ENCODE assay signal across 38 cellular contexts in the genomic region with DNA sequence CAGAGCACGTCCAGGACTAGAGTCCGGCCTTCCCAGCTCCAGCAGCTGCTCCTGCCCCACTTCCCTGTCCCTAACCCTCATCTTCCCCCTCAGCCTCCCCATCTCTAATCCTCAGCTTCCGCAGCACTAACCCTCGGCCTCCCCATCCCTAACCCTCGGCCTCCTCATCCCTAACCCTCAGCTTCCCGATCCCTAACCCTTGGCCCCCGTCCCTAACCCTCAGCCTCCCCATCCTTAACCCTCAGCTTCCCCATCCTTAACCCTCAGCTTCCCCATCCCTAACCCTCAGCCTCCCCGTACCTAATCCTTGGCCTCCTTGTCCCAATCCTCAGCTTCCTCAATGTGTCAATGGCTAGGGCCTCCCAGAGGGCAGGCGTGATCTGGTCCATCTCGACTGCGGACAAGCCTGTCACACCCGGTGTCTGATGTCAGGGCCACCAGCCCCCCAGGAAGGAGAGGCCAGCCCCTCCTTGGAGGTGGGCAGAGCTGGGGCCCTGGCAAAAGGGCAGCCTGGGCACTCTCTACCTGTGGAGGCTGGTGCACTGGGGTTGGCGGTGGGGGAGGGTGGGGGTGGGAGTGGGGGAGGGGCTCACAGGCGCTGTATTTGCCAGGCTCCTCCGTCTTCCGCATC. TPM values are rescaled to one million over a fixed set of nuclear protein-coding genes. Genes with fewer than 3 reads are reported as not detected.
"Had no signal": no experiment of that assay in that cellular context is flagged by ENCODE, and none has a peak within 500 bp of the region (broad histone marks: within the 10 kb centered on the region; RNA-seq: fewer than 3 reads in every experiment).

No MANE protein-coding gene starts in this region.

- H3K4me3 Mint-ChIP-seq: activated naive CD8-positive, alpha-beta T cell; effector memory CD8-positive, alpha-beta T cell; memory B cell; natural killer cell; neural progenitor cell; stimulated activated memory B cell treated with anti-CD40 and anti-IgM and Interleukin-4, amounts not matched to agents 10 μg/mL and 1 μg/mL and 100 μg/mL, for 72 hours; T-helper 17 cell had no signal

- H3K36me3 Mint-ChIP-seq: activated naive CD8-positive, alpha-beta T cell; natural killer cell; neural progenitor cell; stimulated activated memory B cell treated with anti-CD40 and anti-IgM and Interleukin-4, amounts not matched to agents 10 μg/mL and 1 μg/mL and 100 μg/mL, for 72 hours had no signal

- H3K4me1 ChIP-seq: adrenal gland, body of pancreas, neural progenitor cell, right lobe of liver had no signal

- DNase-seq: activated CD4-positive, alpha-beta T cell treated with anti-CD3 and anti-CD28 coated beads for 48 hours; activated CD4-positive, alpha-beta T cell treated with anti-CD3 and anti-CD28 coated beads, Interleukin-2, amount 50 U/mL, for 48 hours; activated effector memory CD4-positive, alpha-beta T cell treated with Interleukin-2 at 50 U/mL for 16 hours; activated naive CD4-positive, alpha-beta T cell treated with Interleukin-2 at 50 U/mL for 16 hours; cortex of kidney; effector memory CD8-positive, alpha-beta T cell; foreskin fibroblast; head of caudate nucleus; hippocampal formation; kidney; left colon; natural killer cell; right lobe of liver; small intestine; stimulated activated CD4-positive, alpha-beta T cell treated with anti-CD3 and anti-CD28 coated beads, Interleukin-1b, Interleukin-23, amount 100 ng/mL, for 48 hours; stimulated activated CD4-positive, alpha-beta T cell treated with anti-CD3 and anti-CD28 coated beads, Interleukin-4, amount 100 ng/mL, for 4 hours; stimulated activated CD8-positive, alpha-beta memory T cell treated with anti-CD3 and anti-CD28 coated beads, Interleukin-4, amount 100 ng/mL, for 48 hours; T-helper 17 cell; T1000; trophoblast cell; WERI-Rb-1 had no signal

- H3K9me3 ChIP-seq: adrenal gland, body of pancreas, right lobe of liver had no signal

- H3K27ac ChIP-seq: adrenal gland, body of pancreas, cardiac muscle cell, neural progenitor cell, right lobe of liver, WERI-Rb-1 had no signal

- H3K4me3 ChIP-seq: adrenal gland, body of pancreas, cardiac muscle cell, neural progenitor cell, right lobe of liver had no signal

- H3K36me3 ChIP-seq: adrenal gland, cardiac muscle cell, neural progenitor cell, right lobe of liver, WERI-Rb-1 had no signal

- H3K9me3 Mint-ChIP-seq: effector memory CD8-positive, alpha-beta T cell; memory B cell; natural killer cell; neural progenitor cell had no signal

- H3K27ac Mint-ChIP-seq: activated naive CD8-positive, alpha-beta T cell; effector memory CD8-positive, alpha-beta T cell; memory B cell; natural killer cell; neural progenitor cell; stimulated activated memory B cell treated with anti-CD40 and anti-IgM and Interleukin-4, amounts not matched to agents 10 μg/mL and 1 μg/mL and 100 μg/mL, for 72 hours; T-helper 17 cell had no signal

- ATAC-seq: activated CD4-positive, CD25-positive, alpha-beta regulatory T cell treated with anti-CD3 and anti-CD28 coated beads, Interleukin-2, amount 50 U/mL, for 24 hours; body of pancreas; effector memory CD8-positive, alpha-beta T cell; left colon; natural killer cell; right lobe of liver; stimulated activated memory B cell treated with anti-CD40 and anti-IgM and Interleukin-4, amounts not matched to agents 10 μg/mL and 1 μg/mL and 100 μg/mL, for 72 hours; T-helper 17 cell had no signal

- H3K27me3 ChIP-seq: adrenal gland, body of pancreas, right lobe of liver had no signal

- H3K4me1 Mint-ChIP-seq: memory B cell; natural killer cell; neural progenitor cell; stimulated activated memory B cell treated with anti-CD40 and anti-IgM and Interleukin-4, amounts not matched to agents 10 μg/mL and 1 μg/mL and 100 μg/mL, for 72 hours had no signal

RNA-seq across cellular contexts. Expression of gene OBP2B, which starts 1.4 kb away (rescaled TPM):
- total RNA-seq: activated CD8-positive, alpha-beta memory T cell treated with anti-CD3 and anti-CD28 coated beads for 36 hours; aorta; body of pancreas; cardiac muscle cell; chondrocyte; kidney; left colon; liver; mononuclear cell; natural killer cell; omental fat pad; posterior vena cava; right lobe of liver; T-helper 17 cell; temporal lobe had no signal
- polyA plus RNA-seq: adrenal gland, aorta, esophagus, liver, small intestine had no signal
